In the genomic region with DNA sequence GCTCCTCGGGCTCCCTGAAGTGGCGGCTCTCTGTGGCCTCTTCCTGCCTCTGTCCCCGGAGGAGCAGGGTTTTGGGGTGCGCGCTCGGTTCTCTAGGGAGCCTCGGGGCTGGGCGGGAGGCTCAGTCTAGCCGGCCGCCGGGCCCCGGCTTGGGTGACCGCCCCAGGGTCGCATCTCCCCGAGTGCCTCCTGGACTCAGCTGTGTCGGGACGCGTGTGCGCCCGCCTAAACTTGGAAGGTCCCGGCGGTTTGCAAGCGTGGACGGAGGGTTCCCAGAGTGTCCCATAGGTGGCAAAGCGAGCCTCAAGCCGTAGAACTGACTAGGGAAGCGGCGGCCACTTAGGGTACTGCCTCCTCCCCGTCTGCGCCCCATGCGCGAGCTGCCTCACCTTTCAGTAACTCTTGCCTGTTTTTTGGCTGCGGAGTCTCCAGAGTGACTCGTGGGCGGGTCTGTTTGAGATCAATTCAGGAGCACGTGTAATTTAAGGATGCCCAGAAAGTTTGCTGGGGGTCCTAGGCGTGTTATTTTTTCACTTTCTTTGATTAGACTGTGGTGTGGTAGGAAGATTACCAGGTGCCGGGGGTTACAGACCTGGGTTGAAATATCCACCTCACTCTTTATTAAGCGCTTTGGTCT, we compare ENCODE assay signal across 1 cellular context.
TF ChIP-seq lines count a peak whose summit lies in the region.

No MANE protein-coding gene starts in this region.

TF ChIP-seq in K562, 482 proteins besides CTCF, POLR2A, EP300 and RAD21 (continues in another document):
- peak; percentile 80 for TF ChIP-seq POLR2G (IDR thresholded peaks at IDR 0.05; ENCODE audit: low read depth, low read length)
- no peak for TF ChIP-seq NFATC3 (IDR thresholded peaks at IDR 0.05)
- TF ChIP-seq PYGO2 (tag; IDR thresholded peaks at IDR 0.05) = no peak
- TF ChIP-seq HMGN3 (IDR thresholded peaks at IDR 0.05; ENCODE audit: borderline replicate concordance, extremely low read depth, insufficient read length, low read depth, low read length) = peak; percentile 0
- TF ChIP-seq ZFP36 (IDR thresholded peaks at IDR 0.05; ENCODE audit: low read depth, low read length, partially characterized antibody) = no peak
- peak; percentile 77 to 82 for TF ChIP-seq NRF1 (conservative IDR thresholded peaks at IDR 0.05 in 1 of 2, IDR thresholded peaks at IDR 0.05 in 1 of 2)
- peak; percentile 83 for TF ChIP-seq ARID4B (CRISPR knock-in tag; IDR thresholded peaks at IDR 0.05)
- TF ChIP-seq HCFC1 (IDR thresholded peaks at IDR 0.05; ENCODE audit: low read depth, low read length) = peak; percentile 19; the same call in 1 of the 2 replicates
- no peak for TF ChIP-seq E2F5 (CRISPR knock-in tag; IDR thresholded peaks at IDR 0.05)
- TF ChIP-seq NCOA4 (IDR thresholded peaks at IDR 0.05; ENCODE audit: partially characterized antibody) = no peak
- no peak for TF ChIP-seq CLOCK (CRISPR knock-in tag; IDR thresholded peaks at IDR 0.05; ENCODE audit: borderline replicate concordance)
- TF ChIP-seq MYC (IDR thresholded peaks at IDR 0.05; ENCODE audit: low read depth, low read length) = 0 out of 2 replicates have a peak, but pooled peaks have one; percentile 53
- TF ChIP-seq MYC (CRISPR knock-in tag; IDR thresholded peaks at IDR 0.05; ENCODE audit: borderline replicate concordance, low read depth) = no peak
- TF ChIP-seq CTCFL (IDR thresholded peaks at IDR 0.05; ENCODE audit: borderline replicate concordance, insufficient read depth, low read depth, low read length, poor library complexity, severe bottlenecking) = peak; percentile 29
- no peak for TF ChIP-seq HDAC8 (tag; IDR thresholded peaks at IDR 0.05)
- TF ChIP-seq HMGXB4 (CRISPR knock-in tag; IDR thresholded peaks at IDR 0.05) = peak; percentile 87
- no peak for TF ChIP-seq PTRF (tag; IDR thresholded peaks at IDR 0.05)
- no peak for TF ChIP-seq KAT8 (IDR thresholded peaks at IDR 0.05; ENCODE audit: low read depth)
- TF ChIP-seq E2F6 (IDR thresholded peaks at IDR 0.05; ENCODE audit: borderline replicate concordance in 1 of 2, extremely low read depth in 1 of 2, insufficient read depth in 1 of 2, insufficient read length in 1 of 2, low read depth in 1 of 2, low read length in 1 of 2, poor library complexity in 1 of 2, severe bottlenecking in 1 of 2) = peak in 1 of 2 experiments; percentile 42
- TF ChIP-seq, protein P1, sequence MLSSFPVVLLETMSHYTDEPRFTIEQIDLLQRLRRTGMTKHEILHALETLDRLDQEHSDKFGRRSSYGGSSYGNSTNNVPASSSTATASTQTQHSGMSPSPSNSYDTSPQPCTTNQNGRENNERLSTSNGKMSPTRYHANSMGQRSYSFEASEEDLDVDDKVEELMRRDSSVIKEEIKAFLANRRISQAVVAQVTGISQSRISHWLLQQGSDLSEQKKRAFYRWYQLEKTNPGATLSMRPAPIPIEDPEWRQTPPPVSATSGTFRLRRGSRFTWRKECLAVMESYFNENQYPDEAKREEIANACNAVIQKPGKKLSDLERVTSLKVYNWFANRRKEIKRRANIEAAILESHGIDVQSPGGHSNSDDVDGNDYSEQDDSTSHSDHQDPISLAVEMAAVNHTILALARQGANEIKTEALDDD (IDR thresholded peaks at IDR 0.05) = 0 out of 2 replicates have a peak, but pooled peaks have one; percentile 30
- no peak for TF ChIP-seq TOE1 (IDR thresholded peaks at IDR 0.05; ENCODE audit: borderline replicate concordance)
- TF ChIP-seq TOE1 (CRISPR knock-in tag; IDR thresholded peaks at IDR 0.05; ENCODE audit: borderline replicate concordance, low read depth) = no peak
- TF ChIP-seq HNRNPLL (IDR thresholded peaks at IDR 0.05; ENCODE audit: low read depth, low read length, poor library complexity, severe bottlenecking) = peak; percentile 93
- TF ChIP-seq, protein P2, sequence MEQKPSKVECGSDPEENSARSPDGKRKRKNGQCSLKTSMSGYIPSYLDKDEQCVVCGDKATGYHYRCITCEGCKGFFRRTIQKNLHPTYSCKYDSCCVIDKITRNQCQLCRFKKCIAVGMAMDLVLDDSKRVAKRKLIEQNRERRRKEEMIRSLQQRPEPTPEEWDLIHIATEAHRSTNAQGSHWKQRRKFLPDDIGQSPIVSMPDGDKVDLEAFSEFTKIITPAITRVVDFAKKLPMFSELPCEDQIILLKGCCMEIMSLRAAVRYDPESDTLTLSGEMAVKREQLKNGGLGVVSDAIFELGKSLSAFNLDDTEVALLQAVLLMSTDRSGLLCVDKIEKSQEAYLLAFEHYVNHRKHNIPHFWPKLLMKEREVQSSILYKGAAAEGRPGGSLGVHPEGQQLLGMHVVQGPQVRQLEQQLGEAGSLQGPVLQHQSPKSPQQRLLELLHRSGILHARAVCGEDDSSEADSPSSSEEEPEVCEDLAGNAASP (IDR thresholded peaks at IDR 0.05) = no peak
- peak; percentile 54; the same call in 1 of the 2 replicates for TF ChIP-seq CREM (IDR thresholded peaks at IDR 0.05; ENCODE audit: low read depth)
- peak; percentile 72 for TF ChIP-seq RBBP5 (IDR thresholded peaks at IDR 0.05; ENCODE audit: borderline replicate concordance, insufficient read depth, low read length, poor library complexity, severe bottlenecking)
- TF ChIP-seq MAZ (CRISPR knock-in tag; conservative IDR thresholded peaks at IDR 0.05 in 1 of 2, IDR thresholded peaks at IDR 0.05 in 1 of 2) = 0 out of 4 replicates have a peak, but pooled peaks of 1 of the 2 experiments have one; percentile 9
- TF ChIP-seq YY1 (IDR thresholded peaks at IDR 0.05; ENCODE audit: borderline replicate concordance in 1 of 3, control insufficient read depth in 1 of 3, extremely low read depth in 1 of 3, insufficient read depth in 3 of 3, insufficient read length in 1 of 3, insufficient replicate concordance in 2 of 3, low read depth in 1 of 3, low read length in 2 of 3) = peak in 1 of 3 experiments; percentile 44
- TF ChIP-seq ZNF274 (IDR thresholded peaks at IDR 0.05; ENCODE audit: borderline replicate concordance, low read depth, low read length) = no peak
- no peak for TF ChIP-seq RBM39 (optimal IDR thresholded peaks at IDR 0.05; ENCODE audit: low read depth, low read length)
- TF ChIP-seq RBFOX2 (IDR thresholded peaks at IDR 0.05; ENCODE audit: low read depth, low read length) = peak; percentile 77
- peak; percentile 18 for TF ChIP-seq GABPA (tag; conservative IDR thresholded peaks at IDR 0.05; ENCODE audit: low read depth)
- TF ChIP-seq ZBTB33 (CRISPR knock-in tag; IDR thresholded peaks at IDR 0.05) = 0 out of 2 replicates have a peak, but pooled peaks have one; percentile 30
- no peak for TF ChIP-seq HBP1 (CRISPR knock-in tag; IDR thresholded peaks at IDR 0.05)
